18 cellular contexts compared by ENCODE assay signal in genomic region chr17:47713980-47714689, GRCh38. TPM values are rescaled to one million over a fixed set of nuclear protein-coding genes. Genes with fewer than 3 reads are reported as not detected.
DNase-seq lines count a peak whose midpoint lies in the region; ATAC-seq and TF ChIP-seq lines count a peak whose summit lies in the region.
"Had no signal": no experiment of that assay in that cellular context is flagged by ENCODE, and none has a peak within 500 bp of the region (broad histone marks: within the 10 kb centered on the region; RNA-seq: fewer than 3 reads in every experiment).

No MANE protein-coding gene starts in this region.

- H3F3A ChIP-seq in GM23338 (replicated peaks; ENCODE audit: low read depth) = no peaks in the 10 kb centered on the region

- no peak overlapping the region for H3K4me3 Mint-ChIP-seq in T-helper 1 cell treated with Interleukin-12 subunit alpha and Interleukin-12 subunit beta and Interleukin-4 antibody, amounts not matched to agents 30 μg/mL and 1 μg/mL, for 36 hours
- H3K4me3 Mint-ChIP-seq in GM23338 = no peak overlapping the region; the same call in 2 of the 3 replicates
- H3K4me3 Mint-ChIP-seq in WTC11 = no peak overlapping the region
- peak overlapping the region; percentile 89 for H3K4me3 Mint-ChIP-seq in natural killer cell

- peak; percentile 15 to 57; a peak in 2 of 4 replicates for TF ChIP-seq CTCF in GM23338 (conservative IDR thresholded peaks at IDR 0.05; ENCODE audit: low read depth in 2 of 2)
- TF ChIP-seq CTCF in WTC11 (IDR thresholded peaks at IDR 0.05) = no peak
- peak; percentile 32 for TF ChIP-seq CTCF in natural killer cell (IDR thresholded peaks at IDR 0.05)
- TF ChIP-seq CTCF in gastroesophageal sphincter (IDR thresholded peaks at IDR 0.05) = no peak

- peaks cover 4% of the 10 kb centered on the region for H3K36me3 Mint-ChIP-seq in T-helper 1 cell treated with Interleukin-12 subunit alpha and Interleukin-12 subunit beta and Interleukin-4 antibody, amounts not matched to agents 30 μg/mL and 1 μg/mL, for 36 hours (ENCODE audit: low read depth)
- H3K36me3 Mint-ChIP-seq in GM23338 (ENCODE audit: low read depth) (peaks cover 3% of the 10 kb centered on the region; the same call in 1 of the 3 replicates), WTC11 (no peaks in the 10 kb centered on the region), natural killer cell (no peaks in the 10 kb centered on the region)

- no peaks in the 10 kb centered on the region for H3K27me3 Mint-ChIP-seq in T-helper 1 cell treated with Interleukin-12 subunit alpha and Interleukin-12 subunit beta and Interleukin-4 antibody, amounts not matched to agents 30 μg/mL and 1 μg/mL, for 36 hours (ENCODE audit: low read depth)
- peaks cover 21% of the 10 kb centered on the region for H3K27me3 Mint-ChIP-seq in GM23338 (ENCODE audit: insufficient read depth, low read depth, poor library complexity)
- peaks cover 48% of the 10 kb centered on the region for H3K27me3 Mint-ChIP-seq in WTC11 (ENCODE audit: low read depth)
- no peaks in the 10 kb centered on the region for H3K27me3 Mint-ChIP-seq in natural killer cell (ENCODE audit: low read depth in 2 of 2)

- CTCF ChIA-PET in WTC11 (lab: Charles Lee) = interaction anchor here (1.9 to 3.5 kb wide), 2 partner anchors 16 to 19 kb away, joined by 5 to 29 read pairs; partner anchors contain the start of gene TBX21

- H3K4me1 ChIP-seq in GM23338 (ENCODE audit: insufficient read depth) (peaks cover 8% of the 10 kb centered on the region; the same call in 1 of the 2 replicates), gastroesophageal sphincter (peaks cover 0 to 7% (median 0%) of the 10 kb centered on the region in 3 donors)
- H3K4me1 ChIP-seq: breast epithelium had no signal

- H3K27ac ChIP-seq in GM23338 (ENCODE audit: low read depth) = no peak overlapping the region
- no peak overlapping the region for H3K27ac ChIP-seq in gastroesophageal sphincter
- H3K27ac ChIP-seq: A549, breast epithelium, tibial nerve had no signal

- H3K27me3 ChIP-seq in GM23338 (ENCODE audit: insufficient read depth) (peaks cover 19% of the 10 kb centered on the region), gastroesophageal sphincter (peaks cover 54% of the 10 kb centered on the region)
- H3K27me3 ChIP-seq: breast epithelium had no signal

- peak; percentile 82 for ATAC-seq in GM23338
- ATAC-seq in WTC11 = peak; percentile 78
- ATAC-seq in natural killer cell = peak; percentile 31 to 57 (median 45)
- ATAC-seq in gastroesophageal sphincter = no peak

- peaks cover 58% of the 10 kb centered on the region for H3K4me1 Mint-ChIP-seq in T-helper 1 cell treated with Interleukin-12 subunit alpha and Interleukin-12 subunit beta and Interleukin-4 antibody, amounts not matched to agents 30 μg/mL and 1 μg/mL, for 36 hours (ENCODE audit: low read depth)
- H3K4me1 Mint-ChIP-seq in GM23338 (peaks cover 28% of the 10 kb centered on the region), WTC11 (peaks cover 10% of the 10 kb centered on the region), natural killer cell (peaks cover 81 to 99% of the 10 kb centered on the region in 2 donors)

- WGBS in gastroesophageal sphincter (ENCODE audit: low coverage in 1 of 2), 2 donors = 37 to 40% methylated on average over 4 to 5 of the region's 15 CpGs

- intact Hi-C loops in natural killer cell (cut with micrococcal nuclease) = loop anchor here (1.0 kb wide), 1 partner anchor 15 kb away; no protein-coding TSS in a partner anchor

- H3K79me2 ChIP-seq in GM23338 (replicated peaks; ENCODE audit: insufficient read depth) = no peaks in the 10 kb centered on the region

- no peaks in the 10 kb centered on the region for H3K9me3 ChIP-seq in gastroesophageal sphincter
- H3K9me3 ChIP-seq: A549, breast epithelium, tibial nerve had no signal

- H3K9me2 ChIP-seq in GM23338 (ENCODE audit: insufficient read depth) = no peaks in the 10 kb centered on the region

- H3K36me3 ChIP-seq in GM23338 (ENCODE audit: insufficient read depth) (no peaks in the 10 kb centered on the region), gastroesophageal sphincter (peaks cover 0 to 27% of the 10 kb centered on the region in 2 donors)

- no peak overlapping the region for H3K4me2 ChIP-seq in GM23338
- H3K4me2 ChIP-seq: A549 had no signal

- peak overlapping the region; percentile 31 for H3K27ac Mint-ChIP-seq in T-helper 1 cell treated with Interleukin-12 subunit alpha and Interleukin-12 subunit beta and Interleukin-4 antibody, amounts not matched to agents 30 μg/mL and 1 μg/mL, for 36 hours
- no peak overlapping the region for H3K27ac Mint-ChIP-seq in GM23338
- H3K27ac Mint-ChIP-seq in WTC11 = no peak overlapping the region
- peak overlapping the region; percentile 89 to 93 for H3K27ac Mint-ChIP-seq in natural killer cell

- H4K20me1 ChIP-seq in GM23338 (replicated peaks; ENCODE audit: insufficient read depth) = 0 out of 2 replicates have a peak, but pooled peaks cover 5% of the 10 kb centered on the region

- H2AFZ ChIP-seq in GM23338 = no peak overlapping the region

- no peaks in the 10 kb centered on the region for H3K9me3 Mint-ChIP-seq in T-helper 1 cell treated with Interleukin-12 subunit alpha and Interleukin-12 subunit beta and Interleukin-4 antibody, amounts not matched to agents 30 μg/mL and 1 μg/mL, for 36 hours
- H3K9me3 Mint-ChIP-seq in GM23338 (no peaks in the 10 kb centered on the region; the same call in 2 of the 3 replicates), WTC11 (no peaks in the 10 kb centered on the region), natural killer cell (no peaks in the 10 kb centered on the region)

- POLR2A ChIA-PET in WTC11 (lab: Charles Lee) = no interaction called here

- DNase-seq in T-helper 1 cell = no peak
- DNase-seq in GM23338 (ENCODE audit: low spot score) = peak; percentile 66
- DNase-seq in WTC11 (ENCODE audit: low spot score) = peak; percentile 47
- DNase-seq in natural killer cell = no peak
- no peak for DNase-seq in AML-193 (lab: John Stamatoyannopoulos, UW)
- no peak for DNase-seq in islet precursor cell
- DNase-seq: glutamatergic neuron; kidney glomerular epithelial cell; NCI-H774; stimulated activated CD4-positive, alpha-beta T cell treated with anti-CD3 and anti-CD28 coated beads, Interleukin-1b, Interleukin-23, amount 100 ng/mL, for 48 hours; stimulated activated CD8-positive, alpha-beta memory T cell treated with anti-CD3 and anti-CD28 coated beads, Interleukin-4, amount 100 ng/mL, for 48 hours had no signal

- TF ChIP-seq EP300 in gastroesophageal sphincter (IDR thresholded peaks at IDR 0.05) = no peak

- H3K4me3 ChIP-seq in GM23338 (no peak overlapping the region), gastroesophageal sphincter (no peak overlapping the region)
- H3K4me3 ChIP-seq: A549, breast epithelium, tibial nerve had no signal

- TF ChIP-seq POLR2A in gastroesophageal sphincter (IDR thresholded peaks at IDR 0.05) = no peak

TF ChIP-seq in GM23338, 12 proteins besides CTCF, POLR2A, EP300 and RAD21 (continues in another document):
- no peak for TF ChIP-seq EZH2phosphoT487 (IDR thresholded peaks at IDR 0.05; ENCODE audit: unreplicated experiment)
- TF ChIP-seq EZH2 (IDR thresholded peaks at IDR 0.05; ENCODE audit: low read depth, unreplicated experiment) = no peak

TF ChIP-seq in WTC11, 78 proteins besides CTCF, POLR2A, EP300 and RAD21 (continues in another document):
- TF ChIP-seq ZNF219 (CRISPR knock-in tag; IDR thresholded peaks at IDR 0.05; ENCODE audit: borderline replicate concordance) = no peak
- TF ChIP-seq TEAD4 (CRISPR knock-in tag; IDR thresholded peaks at IDR 0.05) = no peak
- TF ChIP-seq NFYB (CRISPR knock-in tag; conservative IDR thresholded peaks at IDR 0.05; ENCODE audit: low read depth) = no peak
- peak; percentile 78 for TF ChIP-seq USF2 (CRISPR knock-in tag; IDR thresholded peaks at IDR 0.05)
- TF ChIP-seq MAX (CRISPR knock-in tag; IDR thresholded peaks at IDR 0.05) = 0 out of 2 replicates have a peak, but pooled peaks have one; percentile 22
- TF ChIP-seq ZNF121 (CRISPR knock-in tag; IDR thresholded peaks at IDR 0.05) = no peak

RNA-seq across cellular contexts. Expression of gene TBX21, which starts 18.9 kb away (rescaled TPM):
- total RNA-seq in GM23338 (2014; rRNA removed; shearing (Covaris generic)) = not detected in 2 replicates
- not detected in 2 replicates for polyA plus RNA-seq in GM23338 (2016; fragmentation: Nextera tagmentation; extraction: Ambion mirVana)
- total RNA-seq in WTC11 (2021) = 0.15 to 0.18 TPM in 2 of 3 replicates, not detected in the other
- 100 to 1,000 TPM; 234 to 328 (median 257) TPM for total RNA-seq in natural killer cell
- 1 to 10 TPM in 1 of 4 donors, under 1 TPM in 1, not detected in 2; 0.94 to 1.1 TPM for total RNA-seq in gastroesophageal sphincter
- total RNA-seq: renal cortical epithelial cell, SK-MEL-5 had no signal
- polyA plus RNA-seq: A549 had no signal

RNA-seq across cellular contexts. Expression of gene TBKBP1, which starts 20.2 kb away (rescaled TPM):
- 10.6 and 12.1 TPM in 2 replicates for total RNA-seq in GM23338 (2014; rRNA removed; shearing (Covaris generic))
- polyA plus RNA-seq in GM23338 (2016; fragmentation: Nextera tagmentation; extraction: Ambion mirVana) = 2.2 and 2.5 TPM in 2 replicates
- total RNA-seq in WTC11 (2021) = 14.7 to 17.4 TPM (median 15.8 TPM) in 3 replicates
- total RNA-seq in natural killer cell = 10 to 100 TPM; 21.4 to 38.9 (median 37.6) TPM
- 10 to 100 TPM; 13.9 to 25.1 (median 18.0) TPM for total RNA-seq in gastroesophageal sphincter

Comparison
In these comparisons a context has a peak if more than half of its experiments do, and no peak if none do; other contexts are left out.
1. H3K27ac Mint-ChIP-seq: peak in T-helper 1 cell treated with Interleukin-12 subunit alpha and Interleukin-12 subunit beta and Interleukin-4 antibody, amounts not matched to agents 30 μg/mL and 1 μg/mL, for 36 hours (single experiment) and natural killer cell (2 of 2); none in GM23338 (single experiment) and WTC11 (single experiment).
2. DNase-seq: peak in GM23338 (single experiment) and WTC11 (single experiment); none in T-helper 1 cell (0 of 5), natural killer cell (single experiment), AML-193 (0 of 2) and islet precursor cell (single experiment).
3. CTCF ChIP-seq: peak in GM23338 (2 of 2) and natural killer cell (single experiment); none in WTC11 (single experiment) and gastroesophageal sphincter (0 of 4).
4. RNA of gene TBX21, which starts 18.9 kb away (total RNA-seq): 234 to 328 TPM in natural killer cell; 0.94 to 1.1 TPM in gastroesophageal sphincter, 0.15 to 0.18 TPM in WTC11 and not detected in GM23338; every median in the first group is over 100 times any median in the second.